Comparison of ENCODE assay signal across 1 cellular context in genomic region chr17:74454197-74455024, GRCh38.
A peak's percentile ranks its signal among the peaks of the same experiment; 100 is the strongest.
TF ChIP-seq lines count a peak whose summit lies in the region.

No MANE protein-coding gene starts in this region.

TF ChIP-seq in K562, 482 proteins besides CTCF, POLR2A, EP300 and RAD21 (continued from another document and continues in another):
- TF ChIP-seq PKNOX1 (IDR thresholded peaks at IDR 0.05) (no peak), CTCFL (IDR thresholded peaks at IDR 0.05; ENCODE audit: borderline replicate concordance, insufficient read depth, low read depth, low read length, poor library complexity, severe bottlenecking) (no peak), RBBP5 (IDR thresholded peaks at IDR 0.05; ENCODE audit: borderline replicate concordance, insufficient read depth, low read length, poor library complexity, severe bottlenecking) (peak; percentile 31), MXI1 (IDR thresholded peaks at IDR 0.05; ENCODE audit: low read depth, low read length) (no peak), SMARCA4 (IDR thresholded peaks at IDR 0.05) (peak; percentile 51; the same call in 1 of the 2 replicates), GTF3C2 (IDR thresholded peaks at IDR 0.05; ENCODE audit: borderline replicate concordance, extremely low read depth, insufficient read length) (no peak), ZNF830 (CRISPR knock-in tag; IDR thresholded peaks at IDR 0.05) (peak; percentile 81; the same call in 1 of the 2 replicates), KHSRP (IDR thresholded peaks at IDR 0.05) (no peak), ZNF655 (CRISPR knock-in tag; IDR thresholded peaks at IDR 0.05) (no peak), REST (CRISPR knock-in tag; IDR thresholded peaks at IDR 0.05; ENCODE audit: low read depth) (no peak), SMAD4 (CRISPR knock-in tag; conservative IDR thresholded peaks at IDR 0.05) (no peak), SETDB1 (IDR thresholded peaks at IDR 0.05; ENCODE audit: low read length) (no peak), MEF2D (tag; conservative IDR thresholded peaks at IDR 0.05; ENCODE audit: low read depth) (no peak), ZNF551 (CRISPR knock-in tag; IDR thresholded peaks at IDR 0.05) (no peak), KDM2B (CRISPR knock-in tag; IDR thresholded peaks at IDR 0.05) (peak; percentile 87; the same call in 1 of the 2 replicates), MEF2A (IDR thresholded peaks at IDR 0.05; ENCODE audit: control insufficient read depth, low read depth, low read length) (no peak), HBP1 (CRISPR knock-in tag; IDR thresholded peaks at IDR 0.05) (no peak), FOXK1 (CRISPR knock-in tag; IDR thresholded peaks at IDR 0.05; ENCODE audit: borderline replicate concordance) (no peak), TRIM28 (IDR thresholded peaks at IDR 0.05) (no peak), NFIC (IDR thresholded peaks at IDR 0.05) (no peak), KLF16 (IDR thresholded peaks at IDR 0.05) (no peak), DPF2 (IDR thresholded peaks at IDR 0.05) (no peak; the same call in 1 of the 2 replicates), TBL1XR1 (IDR thresholded peaks at IDR 0.05; ENCODE audit: low read length in 2 of 2) (no peak), JUND (IDR thresholded peaks at IDR 0.05; ENCODE audit: borderline replicate concordance, low read depth, low read length) (0 out of 2 replicates have a peak, but pooled peaks have one; percentile 10), JUND (tag; IDR thresholded peaks at IDR 0.05; ENCODE audit: borderline replicate concordance, low read depth, low read length) (no peak), BDP1 (IDR thresholded peaks at IDR 0.05; ENCODE audit: insufficient read depth, insufficient read length) (no peak), KLF1 (tag; IDR thresholded peaks at IDR 0.05) (no peak), SMARCE1 (IDR thresholded peaks at IDR 0.05) (no peak; the same call in 1 of the 2 replicates), CAMTA2 (CRISPR knock-in tag; conservative IDR thresholded peaks at IDR 0.05) (no peak), MIER1 (IDR thresholded peaks at IDR 0.05; ENCODE audit: low read depth) (no peak), BRF2 (IDR thresholded peaks at IDR 0.05; ENCODE audit: borderline replicate concordance, insufficient read depth, insufficient read length) (no peak), SMARCA5 (IDR thresholded peaks at IDR 0.05) (no peak), HES1 (IDR thresholded peaks at IDR 0.05; ENCODE audit: low read depth) (no peak), NR0B1 (IDR thresholded peaks at IDR 0.05; ENCODE audit: partially characterized antibody) (no peak), CCAR2 (IDR thresholded peaks at IDR 0.05; ENCODE audit: low read depth, low read length) (no peak), CBX2 (IDR thresholded peaks at IDR 0.05; ENCODE audit: insufficient read depth, low read length, poor library complexity, severe bottlenecking) (no peak), ZFP1 (CRISPR knock-in tag; IDR thresholded peaks at IDR 0.05) (no peak), ZBTB17 (CRISPR knock-in tag; IDR thresholded peaks at IDR 0.05) (0 out of 2 replicates have a peak, but pooled peaks have one; percentile 23), ZFP91 (CRISPR knock-in tag; IDR thresholded peaks at IDR 0.05) (no peak)
